ENCODE assay signal across 1 cellular context in genomic region chr1:8496473-8496872, GRCh38.
TF ChIP-seq lines count a peak whose summit lies in the region.

No MANE protein-coding gene starts in this region.

TF ChIP-seq in IMR-90, 13 proteins besides CTCF, POLR2A, EP300 and RAD21:
- no peak for TF ChIP-seq MXI1 (IDR thresholded peaks at IDR 0.05; ENCODE audit: borderline replicate concordance, low read depth, low read length)
- no peak for TF ChIP-seq FOS (IDR thresholded peaks at IDR 0.05; ENCODE audit: low read depth, low read length)
- no peak for TF ChIP-seq ELK1 (IDR thresholded peaks at IDR 0.05; ENCODE audit: borderline replicate concordance, low read depth, low read length)
- TF ChIP-seq RCOR1 (IDR thresholded peaks at IDR 0.05; ENCODE audit: insufficient replicate concordance, low read length): no peak
- no peak for TF ChIP-seq MAFK (IDR thresholded peaks at IDR 0.05; ENCODE audit: low read depth, low read length)
